ENCODE assay signal across 1 cellular context in genomic region chr18:48676756-48677368, GRCh38.
TF ChIP-seq lines count a peak whose summit lies in the region.

No MANE protein-coding gene starts in this region.

TF ChIP-seq in GM12878, 131 proteins besides CTCF, POLR2A, EP300 and RAD21 (continued from another document):
- TF ChIP-seq, protein P1, sequence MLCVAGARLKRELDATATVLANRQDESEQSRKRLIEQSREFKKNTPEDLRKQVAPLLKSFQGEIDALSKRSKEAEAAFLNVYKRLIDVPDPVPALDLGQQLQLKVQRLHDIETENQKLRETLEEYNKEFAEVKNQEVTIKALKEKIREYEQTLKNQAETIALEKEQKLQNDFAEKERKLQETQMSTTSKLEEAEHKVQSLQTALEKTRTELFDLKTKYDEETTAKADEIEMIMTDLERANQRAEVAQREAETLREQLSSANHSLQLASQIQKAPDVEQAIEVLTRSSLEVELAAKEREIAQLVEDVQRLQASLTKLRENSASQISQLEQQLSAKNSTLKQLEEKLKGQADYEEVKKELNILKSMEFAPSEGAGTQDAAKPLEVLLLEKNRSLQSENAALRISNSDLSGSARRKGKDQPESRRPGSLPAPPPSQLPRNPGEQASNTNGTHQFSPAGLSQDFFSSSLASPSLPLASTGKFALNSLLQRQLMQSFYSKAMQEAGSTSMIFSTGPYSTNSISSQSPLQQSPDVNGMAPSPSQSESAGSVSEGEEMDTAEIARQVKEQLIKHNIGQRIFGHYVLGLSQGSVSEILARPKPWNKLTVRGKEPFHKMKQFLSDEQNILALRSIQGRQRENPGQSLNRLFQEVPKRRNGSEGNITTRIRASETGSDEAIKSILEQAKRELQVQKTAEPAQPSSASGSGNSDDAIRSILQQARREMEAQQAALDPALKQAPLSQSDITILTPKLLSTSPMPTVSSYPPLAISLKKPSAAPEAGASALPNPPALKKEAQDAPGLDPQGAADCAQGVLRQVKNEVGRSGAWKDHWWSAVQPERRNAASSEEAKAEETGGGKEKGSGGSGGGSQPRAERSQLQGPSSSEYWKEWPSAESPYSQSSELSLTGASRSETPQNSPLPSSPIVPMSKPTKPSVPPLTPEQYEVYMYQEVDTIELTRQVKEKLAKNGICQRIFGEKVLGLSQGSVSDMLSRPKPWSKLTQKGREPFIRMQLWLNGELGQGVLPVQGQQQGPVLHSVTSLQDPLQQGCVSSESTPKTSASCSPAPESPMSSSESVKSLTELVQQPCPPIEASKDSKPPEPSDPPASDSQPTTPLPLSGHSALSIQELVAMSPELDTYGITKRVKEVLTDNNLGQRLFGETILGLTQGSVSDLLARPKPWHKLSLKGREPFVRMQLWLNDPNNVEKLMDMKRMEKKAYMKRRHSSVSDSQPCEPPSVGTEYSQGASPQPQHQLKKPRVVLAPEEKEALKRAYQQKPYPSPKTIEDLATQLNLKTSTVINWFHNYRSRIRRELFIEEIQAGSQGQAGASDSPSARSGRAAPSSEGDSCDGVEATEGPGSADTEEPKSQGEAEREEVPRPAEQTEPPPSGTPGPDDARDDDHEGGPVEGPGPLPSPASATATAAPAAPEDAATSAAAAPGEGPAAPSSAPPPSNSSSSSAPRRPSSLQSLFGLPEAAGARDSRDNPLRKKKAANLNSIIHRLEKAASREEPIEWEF (IDR thresholded peaks at IDR 0.05; ENCODE audit: insufficient replicate concordance, low read depth, low read length): no peak
- TF ChIP-seq NRF1 (conservative IDR thresholded peaks at IDR 0.05; ENCODE audit: low read depth, low read length): no peak
- TF ChIP-seq YY1 (IDR thresholded peaks at IDR 0.05; ENCODE audit: low read depth, low read length): peak; percentile 94
- no peak for TF ChIP-seq E2F4 (IDR thresholded peaks at IDR 0.05; ENCODE audit: low read depth, low read length)
- TF ChIP-seq SMARCA5 (IDR thresholded peaks at IDR 0.05): 0 out of 2 replicates have a peak, but pooled peaks have one; percentile 32
- TF ChIP-seq CBFB (IDR thresholded peaks at IDR 0.05; ENCODE audit: low read depth): no peak
- TF ChIP-seq ZBTB40 (IDR thresholded peaks at IDR 0.05; ENCODE audit: borderline replicate concordance): peak; percentile 48
- no peak; the same call in 1 of the 2 replicates for TF ChIP-seq IKZF1 (conservative IDR thresholded peaks at IDR 0.05)
- TF ChIP-seq JUNB (IDR thresholded peaks at IDR 0.05): no peak
- no peak for TF ChIP-seq MEF2A (IDR thresholded peaks at IDR 0.05; ENCODE audit: insufficient read depth, low read depth, low read length)
- no peak for TF ChIP-seq ZBED1 (IDR thresholded peaks at IDR 0.05; ENCODE audit: borderline replicate concordance)
- no peak for TF ChIP-seq ZNF592 (IDR thresholded peaks at IDR 0.05)
- TF ChIP-seq, protein P2, sequence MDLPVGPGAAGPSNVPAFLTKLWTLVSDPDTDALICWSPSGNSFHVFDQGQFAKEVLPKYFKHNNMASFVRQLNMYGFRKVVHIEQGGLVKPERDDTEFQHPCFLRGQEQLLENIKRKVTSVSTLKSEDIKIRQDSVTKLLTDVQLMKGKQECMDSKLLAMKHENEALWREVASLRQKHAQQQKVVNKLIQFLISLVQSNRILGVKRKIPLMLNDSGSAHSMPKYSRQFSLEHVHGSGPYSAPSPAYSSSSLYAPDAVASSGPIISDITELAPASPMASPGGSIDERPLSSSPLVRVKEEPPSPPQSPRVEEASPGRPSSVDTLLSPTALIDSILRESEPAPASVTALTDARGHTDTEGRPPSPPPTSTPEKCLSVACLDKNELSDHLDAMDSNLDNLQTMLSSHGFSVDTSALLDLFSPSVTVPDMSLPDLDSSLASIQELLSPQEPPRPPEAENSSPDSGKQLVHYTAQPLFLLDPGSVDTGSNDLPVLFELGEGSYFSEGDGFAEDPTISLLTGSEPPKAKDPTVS (IDR thresholded peaks at IDR 0.05; ENCODE audit: low read depth, low read length): 0 out of 2 replicates have a peak, but pooled peaks have one; percentile 27
- peak; percentile 42; the same call in 1 of the 2 replicates for TF ChIP-seq RB1 (IDR thresholded peaks at IDR 0.05; ENCODE audit: borderline replicate concordance)
- no peak for TF ChIP-seq IKZF2 (IDR thresholded peaks at IDR 0.05)
